ENCODE assay signal across 24 cellular contexts in the genomic region with DNA sequence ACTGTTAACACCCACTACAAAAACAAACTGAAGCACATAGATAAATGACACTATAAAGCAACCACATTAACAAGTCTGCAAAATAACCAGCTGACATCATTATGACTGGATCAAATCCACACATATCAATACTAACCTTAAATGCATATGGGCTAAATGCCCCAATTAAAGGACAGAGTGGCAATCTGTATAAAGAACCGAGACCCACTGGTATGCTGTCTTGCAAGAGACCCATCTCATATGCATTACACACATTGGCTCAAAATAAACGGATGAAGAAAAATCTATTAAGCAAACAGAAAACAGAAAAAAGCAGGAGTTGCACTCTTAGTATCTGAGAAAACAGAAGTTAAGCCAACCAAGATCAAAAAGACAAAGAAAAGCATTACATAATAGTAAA.
"Had no signal": no experiment of that assay in that cellular context is flagged by ENCODE, and none has a peak within 500 bp of the region (broad histone marks: within the 10 kb centered on the region; RNA-seq: fewer than 3 reads in every experiment).

No MANE protein-coding gene starts in this region.

- H3K9me3 ChIP-seq: colonic mucosa had no signal

- DNase-seq: colonic mucosa; cortex of kidney; dermis blood vessel endothelial cell; dorsolateral prefrontal cortex; effector CD4-positive, alpha-beta T cell; effector CD8-positive, alpha-beta T cell; effector memory CD4-positive, alpha-beta T cell; effector memory CD8-positive, alpha-beta T cell; endodermal cell; erythroblast; esophagus squamous epithelium; foreskin fibroblast; foreskin keratinocyte; foreskin melanocyte; gastrocnemius medialis; glutamatergic neuron; head of caudate nucleus; heart left ventricle; heart right ventricle had no signal

- H3K27ac ChIP-seq: colonic mucosa, coronary artery, dorsolateral prefrontal cortex, epithelial cell of prostate, esophagus muscularis mucosa, esophagus squamous epithelium, foreskin keratinocyte, gastrocnemius medialis, gastroesophageal sphincter, heart left ventricle, heart right ventricle, hepatocyte had no signal

- H3K4me3 ChIP-seq: colonic mucosa, coronary artery, dorsolateral prefrontal cortex, esophagus muscularis mucosa, esophagus squamous epithelium, gastrocnemius medialis, gastroesophageal sphincter, heart left ventricle, heart right ventricle, hepatocyte had no signal

- H3K4me1 ChIP-seq: colonic mucosa, esophagus muscularis mucosa, esophagus squamous epithelium, foreskin keratinocyte, gastrocnemius medialis, gastroesophageal sphincter, heart left ventricle, heart right ventricle had no signal

- H3K36me3 ChIP-seq: colonic mucosa, esophagus muscularis mucosa, esophagus squamous epithelium, gastrocnemius medialis, gastroesophageal sphincter, heart left ventricle, heart right ventricle had no signal
